In the genomic region with DNA sequence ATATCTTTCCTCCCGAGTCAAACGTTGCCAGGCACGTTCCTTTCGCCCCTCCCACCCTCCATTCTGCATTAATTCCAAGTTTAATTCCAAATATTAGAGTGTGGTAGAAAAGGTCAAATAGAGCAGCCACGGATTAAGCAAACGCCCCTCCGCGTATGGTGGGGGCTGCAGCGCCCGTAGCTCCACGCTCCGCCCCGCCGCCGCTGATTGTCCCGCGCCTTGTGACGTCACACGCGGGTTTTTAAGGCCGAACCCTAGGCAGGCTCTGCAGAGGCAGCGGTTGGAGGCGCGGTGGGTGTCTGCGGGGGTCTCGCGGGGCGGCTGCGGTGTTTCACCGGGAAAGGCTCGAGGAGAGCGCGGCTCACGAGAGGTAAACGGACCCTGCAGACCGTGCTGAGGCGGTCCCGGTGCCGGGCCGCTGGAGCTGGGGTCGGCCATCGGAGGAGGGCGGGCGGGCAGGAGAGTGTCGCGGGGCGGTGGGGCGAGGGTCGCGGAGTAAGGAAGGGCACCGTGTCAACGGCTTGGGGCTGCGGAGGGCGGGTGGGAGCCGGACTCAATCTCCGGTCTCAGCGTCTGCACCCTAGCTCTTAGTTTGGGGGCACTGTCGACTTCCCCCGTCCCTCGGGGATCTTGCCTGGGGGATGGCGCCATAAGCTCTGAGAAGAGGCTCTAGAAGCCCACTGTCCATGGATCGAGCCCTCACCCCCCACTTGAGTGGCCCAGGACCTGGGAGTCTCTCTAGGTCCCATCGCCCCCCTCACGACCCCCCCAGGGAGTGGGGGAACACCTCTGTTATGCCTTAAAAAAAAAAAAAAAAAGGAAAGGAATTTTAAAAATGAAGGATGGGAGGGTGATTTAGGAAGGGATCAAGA, we compare ENCODE assay signal across 8 cellular contexts. TPM values are rescaled to one million over a fixed set of nuclear protein-coding genes. Genes with fewer than 3 reads are reported as not detected.
DNase-seq lines count a peak whose midpoint lies in the region; ATAC-seq and TF ChIP-seq lines count a peak whose summit lies in the region.

Gene ARL4D, plus strand, starts transcription at position 270 of the 872 bp plus-strand sequence. CDS start 740 bp downstream, outside the sequence.

- peak within 1 kb of the TSS; percentile 78 to 97 for H3K27ac ChIP-seq in coronary artery

- peak within 1 kb of the TSS; percentile 97 for H3K4me3 ChIP-seq in coronary artery

- TF ChIP-seq CTCF in CD14-positive monocyte (IDR thresholded peaks at IDR 0.05) (no peak), coronary artery (IDR thresholded peaks at IDR 0.05) (no peak)

- DNase-seq in CD14-positive monocyte (ENCODE audit: low spot score) (peak; percentile 66), NCI-H524 (lab: John Stamatoyannopoulos, UW) (peak; percentile 81 to 84), coronary artery (ENCODE audit: low spot score) (peak; percentile 86), left lobe of liver (ENCODE audit: low spot score) (peak; percentile 92)
- peak; percentile 82 for DNase-seq in activated CD4-positive, alpha-beta T cell treated with anti-CD3 and anti-CD28 coated beads, Interleukin-2, amount 50 U/mL, for 1 hour
- peak; percentile 78 for DNase-seq in stimulated activated CD4-positive, alpha-beta T cell treated with anti-CD3 and anti-CD28 coated beads, Interleukin-1b, Interleukin-23, amount 100 ng/mL, for 48 hours

- H3K36me3 Mint-ChIP-seq in CD14-positive monocyte, result no peaks in the 10 kb centered on the region

- H3K27me3 Mint-ChIP-seq in CD14-positive monocyte (ENCODE audit: low read depth in 3 of 3), result peaks cover 3 to 9% (median 5%) of the 10 kb centered on the region in 3 donors

- intact Hi-C loops in CD14-positive monocyte (cut with micrococcal nuclease), result no loop called here

- peak within 1 kb of the TSS; percentile 59 to 90 (median 72) for H3K27ac Mint-ChIP-seq in CD14-positive monocyte

- peaks cover 55% of the 10 kb centered on the region for H3K4me1 Mint-ChIP-seq in CD14-positive monocyte

- peaks cover 0 to 2% (median 0%) of the 10 kb centered on the region in 7 donors for H3K9me3 Mint-ChIP-seq in CD14-positive monocyte

- H3K4me3 Mint-ChIP-seq in CD14-positive monocyte, result peak within 1 kb of the TSS; percentile 90 to 95

- ATAC-seq in HG02588 (IDR thresholded peaks at IDR 0.05; ENCODE audit: unreplicated experiment), result peak; percentile 62
- peak; percentile 79 for ATAC-seq in left lobe of liver
- ATAC-seq in GM18867 (IDR thresholded peaks at IDR 0.05; ENCODE audit: unreplicated experiment), result no peak

RNA-seq across cellular contexts. Expression of gene ARL4D, which starts in this region (rescaled TPM):
- 1 to 10 TPM in 1 of 2 donors, under 1 TPM in 1; 0.75 to 2.4 TPM for polyA plus RNA-seq in CD14-positive monocyte
- 15.4 TPM for total RNA-seq in left lobe of liver
